8 cellular contexts compared by ENCODE assay signal in the genomic region with DNA sequence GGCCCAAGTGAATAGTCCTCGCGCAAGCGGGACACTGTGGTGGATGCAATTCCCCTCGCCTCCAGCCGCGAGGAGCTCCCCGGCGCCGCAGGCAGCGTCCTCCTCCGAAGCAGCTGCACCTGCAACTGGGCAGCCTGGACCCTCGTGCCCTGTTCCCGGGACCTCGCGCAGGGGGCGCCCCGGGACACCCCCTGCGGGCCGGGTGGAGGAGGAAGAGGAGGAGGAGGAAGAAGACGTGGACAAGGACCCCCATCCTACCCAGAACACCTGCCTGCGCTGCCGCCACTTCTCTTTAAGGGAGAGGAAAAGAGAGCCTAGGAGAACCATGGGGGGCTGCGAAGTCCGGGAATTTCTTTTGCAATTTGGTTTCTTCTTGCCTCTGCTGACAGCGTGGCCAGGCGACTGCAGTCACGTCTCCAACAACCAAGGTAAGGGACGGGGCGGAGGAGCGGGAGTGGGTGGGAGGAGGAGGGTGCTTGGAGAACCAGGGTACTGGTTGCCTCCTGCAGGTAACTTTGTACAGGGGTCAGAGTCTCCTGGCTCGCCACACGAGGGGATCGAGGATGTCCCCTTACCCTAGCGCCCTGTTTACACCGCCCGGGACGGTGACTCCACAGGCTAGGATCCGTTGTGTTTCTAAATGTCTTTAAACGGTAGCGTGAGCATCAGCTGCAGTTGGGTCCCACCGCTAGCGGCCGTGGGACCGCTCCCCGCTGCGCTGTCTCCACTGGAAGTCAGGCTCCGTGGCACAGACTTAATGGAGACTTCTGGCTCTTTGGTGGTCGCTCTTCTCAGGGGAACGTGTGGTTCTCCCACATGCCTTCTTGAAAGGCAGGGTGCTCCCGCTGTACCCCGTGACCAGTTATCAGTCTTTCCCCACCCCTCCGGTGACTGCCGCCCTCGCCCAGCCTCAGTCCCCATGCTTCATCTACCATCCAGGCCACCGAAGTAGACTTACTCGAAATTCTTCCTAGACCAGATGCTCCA. TPM values are rescaled to one million over a fixed set of nuclear protein-coding genes. Genes with fewer than 3 reads are reported as not detected.
DNase-seq lines count a peak whose midpoint lies in the region; ATAC-seq and TF ChIP-seq lines count a peak whose summit lies in the region.

A gene (plus strand): TSS at position 14 of the 987 bp plus-strand sequence.

- no peak for ATAC-seq in HG02973 (IDR thresholded peaks at IDR 0.05; ENCODE audit: unreplicated experiment)

- H3K4me3 ChIP-seq in GM06990 (replicated peaks; ENCODE audit: low read depth, low read length), result peak within 1 kb of the TSS; percentile 31
- peak within 1 kb of the TSS; percentile 50 for H3K4me3 ChIP-seq in fibroblast of pulmonary artery (replicated peaks; ENCODE audit: low read depth, low read length)

- TF ChIP-seq CTCF in GM06990 (IDR thresholded peaks at IDR 0.05; ENCODE audit: insufficient read depth, low read length, poor library complexity, severe bottlenecking), result no peak
- no peak for TF ChIP-seq CTCF in fibroblast of pulmonary artery (IDR thresholded peaks at IDR 0.05; ENCODE audit: low read length, missing control alignments)

- intact Hi-C loops in posterior cingulate gyrus (cut with DNase I), result no loop called here

- DNase-seq in GM06990 (ENCODE audit: extremely low read depth, insufficient read length) (no peak), SK-N-DZ (ENCODE audit: low spot score) (peak; percentile 31), fibroblast of pulmonary artery (ENCODE audit: low read depth) (no peak), posterior cingulate gyrus (peak in 8 of 10 donors; percentile 9 to 92 (median 26)), COLO668 (lab: John Stamatoyannopoulos, UW; ENCODE audit: unreplicated experiment) (no peak), GOT3 (lab: John Stamatoyannopoulos, UW) (no peak), NK-92 (lab: John Stamatoyannopoulos, UW; ENCODE audit: unreplicated experiment) (no peak)

- no peaks in the 10 kb centered on the region; the same call in 1 of the 2 replicates for H3K27me3 ChIP-seq in GM06990 (replicated peaks; ENCODE audit: control insufficient read depth, insufficient read depth, low read length)

- H3K36me3 ChIP-seq in GM06990 (ENCODE audit: control insufficient read depth, insufficient read depth, low read length), result no peaks in the 10 kb centered on the region

RNA-seq across cellular contexts. Expression of the gene that starts here (rescaled TPM):
- polyA plus RNA-seq in SK-N-DZ (2014; cell fraction: cytosol; rRNA removed), result 0.25 and 0.51 TPM in 2 replicates
- 0.45 and 1.3 TPM in 2 replicates for polyA plus RNA-seq in SK-N-DZ (2014; cell fraction: nucleus; rRNA removed)

Comparison
In these comparisons a context has a peak if more than half of its experiments do, and no peak if none do; other contexts are left out.
1. DNase-seq: peak in SK-N-DZ (single experiment) and posterior cingulate gyrus (8 of 10); none in GM06990 (single experiment), fibroblast of pulmonary artery (single experiment), COLO668 (single experiment), GOT3 (single experiment) and NK-92 (single experiment).